ENCODE assay signal across 13 cellular contexts in genomic region chr6:140636237-140636636, GRCh38.
DNase-seq lines count a peak whose midpoint lies in the region; ATAC-seq and TF ChIP-seq lines count a peak whose summit lies in the region.
"Had no signal": no experiment of that assay in that cellular context is flagged by ENCODE, and none has a peak within 500 bp of the region (broad histone marks: within the 10 kb centered on the region; RNA-seq: fewer than 3 reads in every experiment).

No MANE protein-coding gene starts in this region.

- H3K36me3 Mint-ChIP-seq in T-cell (no peaks in the 10 kb centered on the region), immature natural killer cell (no peaks in the 10 kb centered on the region)

- H3K4me3 Mint-ChIP-seq in T-cell (no peak overlapping the region), immature natural killer cell (no peak overlapping the region)

- no peaks in the 10 kb centered on the region for H3K9me3 Mint-ChIP-seq in T-cell
- H3K9me3 Mint-ChIP-seq in immature natural killer cell, result peaks cover 0 to 7% (median 2%) of the 10 kb centered on the region in 6 donors

- H3K27ac Mint-ChIP-seq in T-cell, result no peak overlapping the region
- H3K27ac Mint-ChIP-seq in immature natural killer cell, result no peak overlapping the region

- POLR2A ChIA-PET in T-cell (lab: Charles Lee), result no interaction called here
- POLR2A ChIA-PET in HEK293T (lab: Yijun Ruan, JAX), result no interaction called here

- ATAC-seq in GM19351 (IDR thresholded peaks at IDR 0.05; ENCODE audit: unreplicated experiment) (peak; percentile 45), HG03439 (IDR thresholded peaks at IDR 0.05; ENCODE audit: unreplicated experiment) (peak; percentile 77), omental fat pad (ENCODE audit: low FRiP score) (no peak), T-cell (replicated peaks in 1 of 4) (no peak)

- H3K27me3 Mint-ChIP-seq in T-cell (no peaks in the 10 kb centered on the region), immature natural killer cell (ENCODE audit: low read depth in 3 of 3) (peaks cover 0 to 3% (median 2%) of the 10 kb centered on the region in 3 donors)

- no peaks in the 10 kb centered on the region for H3K4me1 Mint-ChIP-seq in T-cell
- H3K4me1 Mint-ChIP-seq in immature natural killer cell, result no peaks in the 10 kb centered on the region

- CTCF ChIA-PET in T-cell (lab: Charles Lee) (no interaction called here), HEK293T (lab: Yijun Ruan, JAX) (no interaction called here)

- DNase-seq in DMS114 treated with DMSO at 0.1 percent for 48 hours (lab: John Stamatoyannopoulos, UW; ENCODE audit: unreplicated experiment) (peak; percentile 99), astrocyte of the hippocampus (ENCODE audit: low read depth, low spot score) (peak; percentile 2), omental fat pad (ENCODE audit: low spot score) (no peak), T-cell (no peak), HEK293T (ENCODE audit: extremely low spot score) (no peak), immature natural killer cell (no peak)
- DNase-seq: activated naive CD4-positive, alpha-beta T cell; BE2C; cortex of kidney; NCI-H1694; trophoblast cell had no signal

- TF ChIP-seq CTCF in omental fat pad (IDR thresholded peaks at IDR 0.05), result no peak

TF ChIP-seq in HEK293T, 16 proteins besides CTCF, POLR2A, EP300 and RAD21:
- no peak for TF ChIP-seq CTBP1 (IDR thresholded peaks at IDR 0.05; ENCODE audit: borderline replicate concordance)
- TF ChIP-seq FOXM1 (IDR thresholded peaks at IDR 0.05; ENCODE audit: borderline replicate concordance), result no peak
- no peak for TF ChIP-seq ARNT (IDR thresholded peaks at IDR 0.05)
- TF ChIP-seq HDGF (IDR thresholded peaks at IDR 0.05; ENCODE audit: borderline replicate concordance), result no peak
- no peak for TF ChIP-seq FOXK2 (IDR thresholded peaks at IDR 0.05)
- no peak for TF ChIP-seq L3MBTL2 (conservative IDR thresholded peaks at IDR 0.05)
- TF ChIP-seq LEF1 (IDR thresholded peaks at IDR 0.05; ENCODE audit: borderline replicate concordance), result no peak
- no peak for TF ChIP-seq NFRKB (IDR thresholded peaks at IDR 0.05)
- no peak for TF ChIP-seq ZNF384 (IDR thresholded peaks at IDR 0.05)
- no peak for TF ChIP-seq SP1 (IDR thresholded peaks at IDR 0.05)
- no peak for TF ChIP-seq TARDBP (IDR thresholded peaks at IDR 0.05)

Comparison
In these comparisons a context has a peak if more than half of its experiments do, and no peak if none do; other contexts are left out.
1. DNase-seq: peak in DMS114 treated with DMSO at 0.1 percent for 48 hours (single experiment) and astrocyte of the hippocampus (single experiment); none in omental fat pad (single experiment), T-cell (0 of 34), HEK293T (single experiment) and immature natural killer cell (0 of 3).
2. ATAC-seq: peak in GM19351 (single experiment) and HG03439 (single experiment); none in omental fat pad (single experiment) and T-cell (0 of 4).